In the genomic region with DNA sequence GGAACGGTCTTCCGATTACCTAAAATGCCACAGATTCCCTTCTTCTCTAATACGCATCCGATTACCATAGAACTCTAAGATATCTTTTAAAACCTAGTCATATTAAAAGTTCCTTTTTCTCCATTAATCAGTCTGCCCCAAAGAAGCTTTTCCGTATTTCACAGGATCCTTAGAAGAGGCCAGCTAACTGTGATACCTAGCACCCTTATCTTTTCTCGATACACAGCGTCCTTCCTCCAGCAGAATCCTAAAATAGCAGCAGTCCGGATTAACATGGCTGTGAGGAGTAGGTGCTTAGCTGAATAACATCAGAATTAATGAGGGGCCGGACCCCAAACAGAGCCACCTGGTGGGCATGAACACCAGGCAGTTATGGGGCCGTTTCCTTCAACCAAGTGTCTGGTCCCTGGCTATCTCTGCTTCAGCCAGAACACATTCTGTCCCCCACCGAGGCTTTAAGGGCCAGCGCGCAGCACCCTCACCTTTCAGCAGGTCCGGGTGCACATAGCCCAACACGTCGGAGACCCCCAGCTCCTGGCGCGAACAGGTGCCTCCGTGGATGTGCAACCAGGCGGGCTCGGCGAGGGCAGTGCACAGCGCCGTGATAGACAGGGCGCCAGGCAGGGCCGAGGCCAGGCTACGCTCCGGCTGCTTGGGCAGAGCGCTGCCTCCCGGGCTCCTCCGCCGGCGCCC, we compare ENCODE assay signal across 8 cellular contexts. TPM values are rescaled to one million over a fixed set of nuclear protein-coding genes. Genes with fewer than 3 reads are reported as not detected.
DNase-seq lines count a peak whose midpoint lies in the region; ATAC-seq, FAIRE-seq and TF ChIP-seq lines count a peak whose summit lies in the region.

No MANE protein-coding gene starts in this region.

- H3K27me3 ChIP-seq in NT2/D1 (ENCODE audit: insufficient read depth, insufficient read length) (no peaks in the 10 kb centered on the region), iPS DF 6.9 (ENCODE audit: control insufficient read depth, insufficient read depth, low read length) (no peaks in the 10 kb centered on the region), small intestine (ENCODE audit: control insufficient read depth in 2 of 2, insufficient read depth in 2 of 2, low read length in 2 of 2) (no peaks in the 10 kb centered on the region)

- H3K27ac ChIP-seq in angular gyrus (ENCODE audit: low read depth, low read length) (peak overlapping the region; percentile 9), iPS DF 6.9 (ENCODE audit: low read length) (no peak overlapping the region), small intestine (ENCODE audit: low read depth in 1 of 2, low read length in 1 of 2) (peak overlapping the region in 1 of 2 donors; percentile 94)

- 100% methylated on average over 2 of the region's 33 CpGs for WGBS in iPS DF 6.9 (ENCODE audit: insufficient coverage, insufficient read length)
- 14 to 23% (median 14%) methylated on average over 18 to 33 of the region's 33 CpGs for WGBS in small intestine, 3 donors

- ATAC-seq in HG02885 (IDR thresholded peaks at IDR 0.05; ENCODE audit: poor library complexity, unreplicated experiment) (no peak), GM19467 (IDR thresholded peaks at IDR 0.05; ENCODE audit: unreplicated experiment) (no peak)

- H3K36me3 Mint-ChIP-seq in HFFc6 (ENCODE audit: low read depth), result peaks cover 24% of the 10 kb centered on the region

- peak overlapping the region; percentile 99 for H3K4me3 Mint-ChIP-seq in HFFc6

- H3K4me1 Mint-ChIP-seq in HFFc6 (ENCODE audit: low read depth), result peaks cover 61% of the 10 kb centered on the region

- no peaks in the 10 kb centered on the region for H3K9me3 Mint-ChIP-seq in HFFc6

- H3K27ac Mint-ChIP-seq in HFFc6, result peak overlapping the region; percentile 55

- H3K9me3 ChIP-seq in NT2/D1 (ENCODE audit: insufficient read depth, low read length) (no peaks in the 10 kb centered on the region), iPS DF 6.9 (ENCODE audit: control insufficient read depth, insufficient read depth, low read length) (no peaks in the 10 kb centered on the region), small intestine (ENCODE audit: control insufficient read depth, low read depth) (no peaks in the 10 kb centered on the region)

- H3K36me3 ChIP-seq in NT2/D1 (ENCODE audit: insufficient read depth, insufficient read length, low read length), result peaks cover 49% of the 10 kb centered on the region
- peaks cover 6% of the 10 kb centered on the region; the same call in 1 of the 2 replicates for H3K36me3 ChIP-seq in iPS DF 6.9 (ENCODE audit: control insufficient read depth, insufficient read depth, low read length)
- H3K36me3 ChIP-seq in small intestine (ENCODE audit: control insufficient read depth in 2 of 2, insufficient read depth in 2 of 2, low read length in 2 of 2), result peaks cover 5 to 8% of the 10 kb centered on the region in 2 donors

- no peak for FAIRE-seq in small intestine (lab: Jason Lieb, UNC)

- H3K27me3 Mint-ChIP-seq in HFFc6 (ENCODE audit: insufficient read depth), result peaks cover 5% of the 10 kb centered on the region

- TF ChIP-seq CTCF in HFFc6 (IDR thresholded peaks at IDR 0.05), result peak; percentile 79

- H3K4me1 ChIP-seq in NT2/D1 (ENCODE audit: insufficient read depth, insufficient read length) (peaks cover 13% of the 10 kb centered on the region), iPS DF 6.9 (ENCODE audit: control insufficient read depth, insufficient read depth, low read length) (peaks cover 2% of the 10 kb centered on the region; the same call in 1 of the 2 replicates), small intestine (ENCODE audit: control insufficient read depth in 2 of 2, insufficient read depth in 1 of 2, low read depth in 1 of 2, low read length in 1 of 2) (peaks cover 15 to 24% of the 10 kb centered on the region in 2 donors)

- peak; percentile 51 for DNase-seq in DMS79 treated with DMSO at 0.1 percent for 48 hours (lab: John Stamatoyannopoulos, UW)
- peak; percentile 42 for DNase-seq in HFFc6
- DNase-seq in NT2/D1 (ENCODE audit: low read depth, low spot score), result peak; percentile 16
- DNase-seq in iPS DF 6.9 (ENCODE audit: low read depth, low spot score), result no peak
- no peak for DNase-seq in small intestine

- peak overlapping the region; percentile 90 for H3K9ac ChIP-seq in NT2/D1 (ENCODE audit: insufficient read length, low read depth)

- H3K4me3 ChIP-seq in NT2/D1 (ENCODE audit: insufficient read length, low read depth), result peak overlapping the region; percentile 94
- H3K4me3 ChIP-seq in iPS DF 6.9 (ENCODE audit: low read length), result peak overlapping the region; percentile 89
- peak overlapping the region; percentile 82 to 86 for H3K4me3 ChIP-seq in small intestine (ENCODE audit: low read depth in 1 of 2, low read length in 2 of 2)

RNA-seq across cellular contexts. Expression of gene TMEM127, which starts 1.0 kb away (rescaled TPM):
- 10 to 100 TPM; 57.6 to 84.6 (median 71.1) TPM for total RNA-seq in HFFc6 (2021; fragmentation: NEBNext Ultra II Directional; extraction: Animal tissue kit (Norgen Biotek cat#: 25700))
- 10 to 100 TPM; 12.1 to 27.6 (median 14.6) TPM for polyA plus RNA-seq in small intestine

RNA-seq across cellular contexts. Expression of gene CIAO1, which starts 1.2 kb away (rescaled TPM):
- total RNA-seq in HFFc6 (2021; fragmentation: NEBNext Ultra II Directional; extraction: Animal tissue kit (Norgen Biotek cat#: 25700)), result 10 to 100 TPM; 54.9 to 71.4 (median 60.4) TPM
- polyA plus RNA-seq in small intestine, result 10 to 100 TPM; 50.3 to 59.9 (median 53.2) TPM

RNA-seq across cellular contexts. Expression of gene SNRNP200, which starts 40.5 kb away (rescaled TPM):
- 100 to 1,000 TPM in 2 of 6 experiments, 10 to 100 TPM in 4; 88.0 to 106 (median 93.3) TPM for total RNA-seq in HFFc6 (2021; fragmentation: NEBNext Ultra II Directional; extraction: Animal tissue kit (Norgen Biotek cat#: 25700))
- 10 to 100 TPM; 55.4 to 72.0 (median 61.7) TPM for polyA plus RNA-seq in small intestine

RNA-seq across cellular contexts. Expression of gene STARD7, which starts 56.2 kb away (rescaled TPM):
- total RNA-seq in HFFc6 (2021; fragmentation: NEBNext Ultra II Directional; extraction: Animal tissue kit (Norgen Biotek cat#: 25700)), result 100 to 1,000 TPM; 167 to 195 (median 180) TPM
- 10 to 100 TPM; 44.5 to 84.5 (median 48.9) TPM for polyA plus RNA-seq in small intestine

Comparison
In these comparisons a context has a peak if more than half of its experiments do, and no peak if none do; other contexts are left out.
1. DNase-seq: peak in DMS79 treated with DMSO at 0.1 percent for 48 hours (single experiment), HFFc6 (single experiment) and NT2/D1 (single experiment); none in iPS DF 6.9 (single experiment) and small intestine (single experiment).
2. Peak in every context shown above with its lines, with median percentiles within 50 percentile points of each other: H3K4me3 ChIP-seq.